ENCODE assay signal across 11 cellular contexts in genomic region chr11:85752890-85753581, GRCh38. TPM values are rescaled to one million over a fixed set of nuclear protein-coding genes. Genes with fewer than 3 reads are reported as not detected.
DNase-seq lines count a peak whose midpoint lies in the region; TF ChIP-seq lines count a peak whose summit lies in the region.
"Had no signal": no experiment of that assay in that cellular context is flagged by ENCODE, and none has a peak within 500 bp of the region (broad histone marks: within the 10 kb centered on the region; RNA-seq: fewer than 3 reads in every experiment).

No MANE protein-coding gene starts in this region.

- no peak overlapping the region for H3K4me3 ChIP-seq in adrenal gland
- no peak overlapping the region for H3K4me3 ChIP-seq in mesenchymal stem cell (ENCODE audit: insufficient read depth in 1 of 2, low read depth in 1 of 2, low read length in 2 of 2)

- H2BK5ac ChIP-seq in mesenchymal stem cell (ENCODE audit: low read depth, low read length, poor library complexity, severe bottlenecking) = no peak overlapping the region

- H3K4ac ChIP-seq in mesenchymal stem cell (ENCODE audit: low read depth in 1 of 2, low read length in 2 of 2) = no peak overlapping the region

- H3K9ac ChIP-seq in mesenchymal stem cell (ENCODE audit: low read length) = no peak overlapping the region

- intact Hi-C loops in adrenal gland (cut with DNase I) = no loop called here

- no peak overlapping the region for H4K8ac ChIP-seq in mesenchymal stem cell (ENCODE audit: low read length)

- no peak overlapping the region for H2AFZ ChIP-seq in mesenchymal stem cell (ENCODE audit: low read depth, low read length)

- H3K27ac ChIP-seq in adrenal gland (no peak overlapping the region), mesenchymal stem cell (ENCODE audit: low read length, poor library complexity, severe bottlenecking) (no peak overlapping the region)

- H3K27me3 ChIP-seq in adrenal gland = no peaks in the 10 kb centered on the region
- no peaks in the 10 kb centered on the region for H3K27me3 ChIP-seq in mesenchymal stem cell (ENCODE audit: control insufficient read depth in 1 of 2, insufficient read depth in 1 of 2, low read length in 2 of 2)

- no peak for TF ChIP-seq POLR2A in adrenal gland (IDR thresholded peaks at IDR 0.05)

- H3K36me3 ChIP-seq in adrenal gland (replicated peaks in 1 of 2) = no peaks in the 10 kb centered on the region
- H3K36me3 ChIP-seq in mesenchymal stem cell (ENCODE audit: control insufficient read depth in 1 of 2, insufficient read depth in 2 of 2, low read depth in 1 of 2, low read length in 2 of 2) = no peaks in the 10 kb centered on the region

- no peaks in the 10 kb centered on the region for H3K79me1 ChIP-seq in mesenchymal stem cell (replicated peaks; ENCODE audit: low read length, poor library complexity, severe bottlenecking)

- H2BK12ac ChIP-seq in mesenchymal stem cell (ENCODE audit: low read length in 2 of 2) = no peak overlapping the region

- H3K18ac ChIP-seq in mesenchymal stem cell (ENCODE audit: low read depth in 1 of 2, low read length in 2 of 2) = peak overlapping the region in 1 of 2 experiments; percentile 3

- no peak overlapping the region for H2BK15ac ChIP-seq in mesenchymal stem cell (ENCODE audit: low read depth, poor library complexity, severe bottlenecking)

- H3K4me2 ChIP-seq in mesenchymal stem cell (ENCODE audit: low read length, poor library complexity, severe bottlenecking) = no peak overlapping the region

- DNase-seq in GDM1 (lab: John Stamatoyannopoulos, UW) (peak; percentile 12), adrenal gland (peak in 5 of 7 donors; percentile 16 to 59 (median 22)), cortex of kidney (lab: John Stamatoyannopoulos, UW) (no peak), mesenchymal stem cell (no peak), COLO829 (ENCODE audit: low spot score) (no peak), hippocampal formation (lab: John Stamatoyannopoulos, UW) (no peak)
- DNase-seq in activated CD4-positive, alpha-beta T cell treated with anti-CD3 and anti-CD28 coated beads for 4 hours = peak; percentile 89 to 90
- DNase-seq in stimulated activated CD4-positive, alpha-beta T cell treated with anti-CD3 and anti-CD28 coated beads, Interleukin-4, amount 100 ng/mL, for 1 hour = peak; percentile 74
- DNase-seq: glutamatergic neuron, NCI-H1092 treated with DMSO at 0.1 percent for 48 hours, retina had no signal

- H3K9me3 ChIP-seq in adrenal gland (replicated peaks in 1 of 3) = no peaks in the 10 kb centered on the region
- H3K9me3 ChIP-seq in mesenchymal stem cell (ENCODE audit: control insufficient read depth, low read length) = no peaks in the 10 kb centered on the region

- H3K23ac ChIP-seq in mesenchymal stem cell (ENCODE audit: low read length in 2 of 2) = no peak overlapping the region

- H4K91ac ChIP-seq in mesenchymal stem cell (ENCODE audit: low read length) = no peak overlapping the region

- no peak overlapping the region for H3K14ac ChIP-seq in mesenchymal stem cell (ENCODE audit: low read length in 2 of 2)

- H2BK120ac ChIP-seq in mesenchymal stem cell (ENCODE audit: low read depth, low read length) = no peak overlapping the region

- H3K4me1 ChIP-seq in adrenal gland (replicated peaks in 1 of 2) = peaks cover 0 to 10% of the 10 kb centered on the region in 2 donors
- peaks cover 5% of the 10 kb centered on the region for H3K4me1 ChIP-seq in mesenchymal stem cell (ENCODE audit: control insufficient read depth, insufficient read depth, low read depth, low read length)

- no peak overlapping the region for H2AK5ac ChIP-seq in mesenchymal stem cell (ENCODE audit: low read length, severe bottlenecking)

- WGBS in adrenal gland, 4 donors = 70 to 83% (median 79%) methylated on average over 7 of the region's 7 CpGs
- WGBS in mesenchymal stem cell = 93% methylated on average over 6 of the region's 7 CpGs

- no peak for TF ChIP-seq CTCF in adrenal gland (IDR thresholded peaks at IDR 0.05)

RNA-seq across cellular contexts. Expression of gene SYTL2, which starts 57.9 kb away (rescaled TPM):
- 10 to 100 TPM in 7 of 8 donors, 1 to 10 TPM in 1; 9.2 to 64.9 (median 19.4) TPM for total RNA-seq in adrenal gland
- 10 to 100 TPM in 2 of 3 donors, 1 to 10 TPM in 1; 8.2 to 21.8 (median 12.1) TPM for polyA plus RNA-seq in adrenal gland
- polyA plus RNA-seq in mesenchymal stem cell (2013, experiment 1 of 2) = 2.3 TPM
- polyA plus RNA-seq in mesenchymal stem cell (2013, experiment 2 of 2) = 2.1 TPM

Comparison
In these comparisons a context has a peak if more than half of its experiments do, and no peak if none do; other contexts are left out.
1. DNase-seq: peak in GDM1 (single experiment), activated CD4-positive, alpha-beta T cell treated with anti-CD3 and anti-CD28 coated beads for 4 hours (2 of 2), adrenal gland (5 of 7) and stimulated activated CD4-positive, alpha-beta T cell treated with anti-CD3 and anti-CD28 coated beads, Interleukin-4, amount 100 ng/mL, for 1 hour (single experiment); none in cortex of kidney (single experiment), mesenchymal stem cell (single experiment), COLO829 (single experiment) and hippocampal formation (0 of 2).